In the genomic region with DNA sequence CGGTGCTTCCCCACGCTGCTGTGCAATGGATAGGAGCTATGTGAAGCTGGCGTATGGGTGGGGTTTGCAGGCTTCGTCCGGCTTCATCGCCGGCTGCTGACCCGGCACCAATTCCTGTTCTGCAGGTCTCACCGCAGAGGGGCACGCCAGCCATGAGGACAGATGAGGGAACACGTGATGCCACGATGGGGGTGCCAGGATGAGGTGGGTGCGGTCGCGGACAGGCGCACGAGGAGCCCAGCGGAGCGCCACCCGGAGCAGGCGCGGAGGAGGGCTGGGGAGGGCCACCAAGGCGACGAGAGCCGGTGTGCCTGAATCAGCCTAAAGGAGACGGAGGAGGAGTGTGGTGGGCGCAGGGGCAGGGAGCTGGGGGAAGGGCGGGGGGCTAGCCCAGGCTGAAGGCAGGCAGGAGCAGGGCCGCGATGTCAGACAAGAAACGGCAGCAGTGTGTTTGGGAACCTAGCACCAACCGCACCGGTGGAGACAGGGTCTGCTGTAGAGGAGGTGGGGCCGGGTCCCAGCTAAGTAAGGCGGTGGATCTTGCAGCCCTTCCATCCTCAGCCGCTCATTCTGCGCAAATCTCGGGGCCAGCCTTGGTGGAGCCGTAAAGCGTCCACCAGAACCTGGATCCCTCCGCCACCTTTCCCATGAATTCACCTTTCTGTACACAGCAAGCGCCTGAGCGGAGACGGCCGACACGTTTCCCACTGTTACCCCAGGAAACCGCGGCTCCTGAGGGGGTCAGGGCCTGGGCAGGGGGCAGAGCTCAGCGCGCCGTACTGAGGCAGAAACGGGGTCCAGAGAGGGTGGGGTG, we compare ENCODE assay signal across 8 cellular contexts. TPM values are rescaled to one million over a fixed set of nuclear protein-coding genes. Genes with fewer than 3 reads are reported as not detected.
DNase-seq lines count a peak whose midpoint lies in the region; ATAC-seq and TF ChIP-seq lines count a peak whose summit lies in the region.

No MANE protein-coding gene starts in this region.

- POLR2A ChIA-PET in AG04450 (lab: Yijun Ruan, JAX), result no interaction called here

- in situ Hi-C loops in GM13976 (cut with MboI; ENCODE audit: low sequenced_read_pairs, unreplicated experiment), result no loop called here

- ATAC-seq in GM18861 (IDR thresholded peaks at IDR 0.05; ENCODE audit: unreplicated experiment), result no peak

- CTCF ChIA-PET in AG04450 (lab: Charles Lee), result interaction anchor here (0.5 to 1.6 kb wide), 7 partner anchors 13 to 1812 kb away, joined by 3 to 10 read pairs (median 7); a partner anchor contains a TSS

- H3K4me3 ChIP-seq in AG04450 (ENCODE audit: low read depth, low read length), result peak overlapping the region; percentile 45
- H3K4me3 ChIP-seq in epithelial cell of esophagus (ENCODE audit: low read length), result peak overlapping the region; percentile 64
- peak overlapping the region; percentile 60 to 68 for H3K4me3 ChIP-seq in muscle layer of duodenum (ENCODE audit: low read depth in 1 of 2, low read length in 2 of 2)

- H3K9me3 ChIP-seq in AG04450 (ENCODE audit: control insufficient read depth, insufficient read depth, low read length) (no peaks in the 10 kb centered on the region; the same call in 1 of the 2 replicates), muscle layer of duodenum (ENCODE audit: control insufficient read depth in 1 of 2, low read length in 2 of 2) (no peaks in the 10 kb centered on the region)

- DNase-seq in AG04450 (ENCODE audit: low read depth, low spot score) (no peak), GM13976 (ENCODE audit: low spot score) (peak; percentile 68), NCI-H1092 treated with DMSO at 0.1 percent for 48 hours (lab: John Stamatoyannopoulos, UW) (peak; percentile 64), epithelial cell of esophagus (ENCODE audit: low read depth) (peak; percentile 86), ureter (ENCODE audit: low spot score) (peak; percentile 83)
- peak; percentile 41 to 43 for DNase-seq in activated CD4-positive, alpha-beta T cell treated with anti-CD3 and anti-CD28 coated beads, Interleukin-2, amount 50 U/mL, for 48 hours

- H3K36me3 ChIP-seq in muscle layer of duodenum (ENCODE audit: control insufficient read depth in 1 of 2, insufficient read depth in 2 of 2, low read length in 2 of 2), result no peaks in the 10 kb centered on the region

- no peak for TF ChIP-seq CTCF in AG04450 (IDR thresholded peaks at IDR 0.05; ENCODE audit: low read depth, low read length)
- TF ChIP-seq CTCF in GM13976 (IDR thresholded peaks at IDR 0.05; ENCODE audit: borderline replicate concordance, control extremely low read depth, extremely low read depth, insufficient read depth, missing control alignments), result no peak
- no peak for TF ChIP-seq CTCF in epithelial cell of esophagus (IDR thresholded peaks at IDR 0.05; ENCODE audit: insufficient read depth, low read depth, low read length, missing control alignments)

- peaks cover 4 to 23% of the 10 kb centered on the region in 2 donors for H3K4me1 ChIP-seq in muscle layer of duodenum (ENCODE audit: control insufficient read depth in 1 of 2, insufficient read depth in 2 of 2, low read length in 2 of 2)

- H3K27ac ChIP-seq in AG04450 (ENCODE audit: low read depth, low read length), result no peak overlapping the region
- no peak overlapping the region for H3K27ac ChIP-seq in muscle layer of duodenum (ENCODE audit: low read length)

- H3K27me3 ChIP-seq in AG04450 (ENCODE audit: control insufficient read depth, insufficient read depth, low read length) (peaks cover 45% of the 10 kb centered on the region), muscle layer of duodenum (ENCODE audit: low read depth, low read length) (peaks cover 22% of the 10 kb centered on the region)

RNA-seq across cellular contexts. Expression of a gene that starts 17.0 kb away (rescaled TPM):
- not detected in 2 replicates for polyA plus RNA-seq in AG04450 (2011; rRNA removed)
- 0.09 TPM in 1 of 2 replicates, not detected in the other for polyA minus RNA-seq in AG04450 (2011; rRNA and poly(A)+ RNA removed)
- 10.9 TPM for total RNA-seq in ureter

RNA-seq across cellular contexts. Expression of a gene that starts 54.0 kb away (rescaled TPM):
- polyA plus RNA-seq in AG04450 (2011; rRNA removed), result not detected in 2 replicates
- not detected in 2 replicates for polyA minus RNA-seq in AG04450 (2011; rRNA and poly(A)+ RNA removed)
- total RNA-seq in ureter, result 3.5 TPM
